ENCODE assay signal across 12 cellular contexts in genomic region chr3:29642393-29643033, GRCh38.
A peak's percentile ranks its signal among the peaks of the same experiment; 100 is the strongest.
DNase-seq lines count a peak whose midpoint lies in the region; ATAC-seq and TF ChIP-seq lines count a peak whose summit lies in the region.
"Had no signal": no experiment of that assay in that cellular context is flagged by ENCODE, and none has a peak within 500 bp of the region (broad histone marks: within the 10 kb centered on the region; RNA-seq: fewer than 3 reads in every experiment).

No MANE protein-coding gene starts in this region.

- in situ Hi-C loops in brain microvascular endothelial cell (cut with HindIII; ENCODE audit: low pct_ligation_motif_present, low sequenced_read_pairs): no loop called here

- no peak overlapping the region for H3K4me3 Mint-ChIP-seq in activated CD8-positive, alpha-beta T cell treated with anti-CD3 and anti-CD28 coated beads, Interleukin-2, amount 10 ng/mL, durations not matched to agents 7 days and 5 days
- H3K4me3 Mint-ChIP-seq: activated T-helper 1 cell treated with anti-CD3 and anti-CD28 coated beads, Interleukin-12 subunit alpha, Interleukin-12 subunit beta, Interleukin-2, Interleukin-4 antibody, amounts not matched to agents 30 ng/mL and 10 ng/mL and 1 ng/mL, durations not matched to agents 14 hours and 24 hours and 36 hours; T-cell had no signal

- peaks cover 2% of the 10 kb centered on the region for H3K27me3 Mint-ChIP-seq in activated CD8-positive, alpha-beta T cell treated with anti-CD3 and anti-CD28 coated beads, Interleukin-2, amount 10 ng/mL, durations not matched to agents 7 days and 5 days (ENCODE audit: low read depth)
- H3K27me3 Mint-ChIP-seq: T-cell had no signal

- ATAC-seq in activated CD8-positive, alpha-beta T cell treated with anti-CD3 and anti-CD28 coated beads, Interleukin-2, amount 10 ng/mL, durations not matched to agents 7 days and 5 days: no peak
- ATAC-seq in HG03135 (IDR thresholded peaks at IDR 0.05; ENCODE audit: unreplicated experiment): no peak
- ATAC-seq: T-cell had no signal

- no peak overlapping the region for H3K27ac ChIP-seq in brain microvascular endothelial cell
- peak overlapping the region; percentile 33 for H3K27ac ChIP-seq in stomach smooth muscle (ENCODE audit: low read length)

- H3K4me1 Mint-ChIP-seq in activated CD8-positive, alpha-beta T cell treated with anti-CD3 and anti-CD28 coated beads, Interleukin-2, amount 10 ng/mL, durations not matched to agents 7 days and 5 days (ENCODE audit: low read depth): no peaks in the 10 kb centered on the region
- H3K4me1 Mint-ChIP-seq: T-cell had no signal

- H3K9me3 ChIP-seq in stomach smooth muscle (ENCODE audit: control insufficient read depth in 2 of 2, low read length in 2 of 2): no peaks in the 10 kb centered on the region

- no peaks in the 10 kb centered on the region for H3K9me3 Mint-ChIP-seq in activated CD8-positive, alpha-beta T cell treated with anti-CD3 and anti-CD28 coated beads, Interleukin-2, amount 10 ng/mL, durations not matched to agents 7 days and 5 days (ENCODE audit: insufficient read depth)
- H3K9me3 Mint-ChIP-seq: activated T-helper 1 cell treated with anti-CD3 and anti-CD28 coated beads, Interleukin-12 subunit alpha, Interleukin-12 subunit beta, Interleukin-2, Interleukin-4 antibody, amounts not matched to agents 30 ng/mL and 10 ng/mL and 1 ng/mL, durations not matched to agents 14 hours and 24 hours and 36 hours had no signal

- H3K36me3 Mint-ChIP-seq in activated CD8-positive, alpha-beta T cell treated with anti-CD3 and anti-CD28 coated beads, Interleukin-2, amount 10 ng/mL, durations not matched to agents 7 days and 5 days (ENCODE audit: low read depth): no peaks in the 10 kb centered on the region
- H3K36me3 Mint-ChIP-seq: T-cell had no signal

- no peaks in the 10 kb centered on the region for H3K36me3 ChIP-seq in brain microvascular endothelial cell (replicated peaks)
- H3K36me3 ChIP-seq in stomach smooth muscle (ENCODE audit: control insufficient read depth in 2 of 2, insufficient read depth in 2 of 2, low read length in 2 of 2): no peaks in the 10 kb centered on the region

- peak; percentile 10 for DNase-seq in HEK293T (ENCODE audit: extremely low spot score)
- DNase-seq in brain microvascular endothelial cell: peak; percentile 77
- peak; percentile 57 for DNase-seq in islet precursor cell
- DNase-seq in activated CD8-positive, alpha-beta T cell treated with anti-CD3 and anti-CD28 coated beads, Interleukin-2, amount 10 ng/mL, durations not matched to agents 7 days and 5 days: no peak
- no peak for DNase-seq in NCI-H128 (lab: John Stamatoyannopoulos, UW; ENCODE audit: unreplicated experiment)
- no peak for DNase-seq in SIG-M5 treated with dmso at 0.1 percent for 504 hours (lab: John Stamatoyannopoulos, UW; ENCODE audit: unreplicated experiment)
- DNase-seq: GF-D8, NCI-H187 treated with DMSO at 0.1 percent for 48 hours, T-cell had no signal

- POLR2A ChIA-PET in HEK293T (lab: Yijun Ruan, JAX): no interaction called here
- POLR2A ChIA-PET in activated CD8-positive, alpha-beta T cell treated with anti-CD3 and anti-CD28 coated beads, Interleukin-2, amount 10 ng/mL, durations not matched to agents 7 days and 5 days (lab: Charles Lee): no interaction called here

- CTCF ChIA-PET in HEK293T (lab: Yijun Ruan, JAX): no interaction called here
- CTCF ChIA-PET in activated CD8-positive, alpha-beta T cell treated with anti-CD3 and anti-CD28 coated beads, Interleukin-2, amount 10 ng/mL, durations not matched to agents 7 days and 5 days (lab: Charles Lee): no interaction called here

- H3K27me3 ChIP-seq in brain microvascular endothelial cell (replicated peaks) (no peaks in the 10 kb centered on the region), stomach smooth muscle (ENCODE audit: control insufficient read depth in 1 of 2, insufficient read depth in 2 of 2, low read length in 2 of 2) (no peaks in the 10 kb centered on the region)

- H3K9ac ChIP-seq in stomach smooth muscle (ENCODE audit: low read length in 2 of 2): peak overlapping the region in 1 of 2 donors; percentile 41

- no peak for TF ChIP-seq CTCF in brain microvascular endothelial cell (IDR thresholded peaks at IDR 0.05; ENCODE audit: low read depth, low read length, missing control alignments)

- H3K27ac Mint-ChIP-seq in activated CD8-positive, alpha-beta T cell treated with anti-CD3 and anti-CD28 coated beads, Interleukin-2, amount 10 ng/mL, durations not matched to agents 7 days and 5 days: no peak overlapping the region
- H3K27ac Mint-ChIP-seq: activated T-helper 1 cell treated with anti-CD3 and anti-CD28 coated beads, Interleukin-12 subunit alpha, Interleukin-12 subunit beta, Interleukin-2, Interleukin-4 antibody, amounts not matched to agents 30 ng/mL and 10 ng/mL and 1 ng/mL, durations not matched to agents 14 hours and 24 hours and 36 hours; T-cell had no signal

- H3K4me1 ChIP-seq in stomach smooth muscle (ENCODE audit: control insufficient read depth, insufficient read depth, low read length): peaks cover 9% of the 10 kb centered on the region

- H3K4me3 ChIP-seq in brain microvascular endothelial cell (ENCODE audit: low read depth, low read length) (no peak overlapping the region), stomach smooth muscle (ENCODE audit: low read length in 2 of 2) (no peak overlapping the region)

TF ChIP-seq in HEK293T, 16 proteins besides CTCF, POLR2A, EP300 and RAD21:
- TF ChIP-seq NFRKB (IDR thresholded peaks at IDR 0.05): no peak
- no peak for TF ChIP-seq PKNOX1 (IDR thresholded peaks at IDR 0.05)
- TF ChIP-seq ELF4 (IDR thresholded peaks at IDR 0.05): no peak
- TF ChIP-seq FOXM1 (IDR thresholded peaks at IDR 0.05; ENCODE audit: borderline replicate concordance): no peak
- TF ChIP-seq CTBP1 (IDR thresholded peaks at IDR 0.05; ENCODE audit: borderline replicate concordance): no peak
- no peak for TF ChIP-seq TARDBP (IDR thresholded peaks at IDR 0.05)
- TF ChIP-seq ARNT (IDR thresholded peaks at IDR 0.05): no peak
- TF ChIP-seq SP1 (IDR thresholded peaks at IDR 0.05): no peak
- no peak for TF ChIP-seq FOXK2 (IDR thresholded peaks at IDR 0.05)
- no peak for TF ChIP-seq BHLHE40 (IDR thresholded peaks at IDR 0.05; ENCODE audit: borderline replicate concordance)
- TF ChIP-seq HDGF (IDR thresholded peaks at IDR 0.05; ENCODE audit: borderline replicate concordance): no peak
- no peak for TF ChIP-seq FOXA1 (IDR thresholded peaks at IDR 0.05)
- no peak for TF ChIP-seq ZNF384 (IDR thresholded peaks at IDR 0.05)
- no peak for TF ChIP-seq SUZ12 (IDR thresholded peaks at IDR 0.05)
- no peak for TF ChIP-seq LEF1 (IDR thresholded peaks at IDR 0.05; ENCODE audit: borderline replicate concordance)
TF ChIP-seq in HEK293T: peak in this region for 0.

Comparison
In these comparisons a context has a peak if more than half of its experiments do, and no peak if none do; other contexts are left out.
1. DNase-seq: peak in HEK293T (single experiment), brain microvascular endothelial cell (single experiment) and islet precursor cell (single experiment); none in activated CD8-positive, alpha-beta T cell treated with anti-CD3 and anti-CD28 coated beads, Interleukin-2, amount 10 ng/mL, durations not matched to agents 7 days and 5 days (single experiment), NCI-H128 (single experiment) and SIG-M5 treated with dmso at 0.1 percent for 504 hours (single experiment).